8 cellular contexts compared by ENCODE assay signal in the genomic region with DNA sequence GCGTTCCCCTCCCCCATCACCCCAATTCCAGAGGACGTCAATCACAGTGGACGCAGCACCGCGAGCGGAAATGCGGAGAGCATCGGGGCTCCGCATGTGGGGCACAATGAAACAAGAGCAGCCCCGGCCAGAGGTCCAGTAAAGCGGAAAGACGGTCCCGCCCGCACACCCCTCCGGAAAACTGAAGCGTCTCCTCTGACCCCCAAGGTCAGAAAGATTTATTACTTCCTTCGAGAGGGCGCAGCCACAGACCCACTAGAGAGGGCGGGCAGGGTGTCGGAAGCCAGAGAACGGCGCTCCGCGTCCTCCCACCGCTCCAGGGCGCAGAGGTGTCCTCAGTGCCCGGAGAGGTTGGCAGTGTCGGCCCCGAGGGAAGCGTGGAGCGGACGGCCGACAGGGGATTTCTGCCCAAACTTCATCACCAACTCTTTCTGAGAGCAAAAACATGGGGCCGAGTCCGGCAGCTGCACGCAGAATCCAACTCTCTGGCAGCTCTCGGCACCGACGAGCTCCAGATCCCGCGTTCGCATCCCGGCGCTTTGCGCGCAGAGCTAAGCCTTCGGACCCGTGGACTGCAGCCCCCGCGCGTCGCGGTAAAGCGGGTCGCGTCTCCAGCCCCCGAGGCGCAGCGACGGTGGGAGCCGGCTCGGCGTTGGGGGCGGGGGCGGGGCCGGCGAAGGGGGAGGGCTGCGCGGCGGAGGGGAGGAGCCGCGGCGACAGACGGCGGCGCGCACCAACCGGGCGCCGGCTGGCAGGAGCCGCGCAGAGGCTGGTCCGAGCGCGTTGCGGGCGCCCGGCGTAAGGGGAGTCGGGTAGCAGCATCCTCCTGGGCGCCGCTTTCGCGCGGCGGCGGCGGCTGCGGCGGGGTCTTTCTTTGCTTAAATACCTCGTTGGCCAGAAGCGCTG. TPM values are rescaled to one million over a fixed set of nuclear protein-coding genes. Genes with fewer than 3 reads are reported as not detected.
DNase-seq lines count a peak whose midpoint lies in the region; ATAC-seq and TF ChIP-seq lines count a peak whose summit lies in the region.

A gene with protein sequence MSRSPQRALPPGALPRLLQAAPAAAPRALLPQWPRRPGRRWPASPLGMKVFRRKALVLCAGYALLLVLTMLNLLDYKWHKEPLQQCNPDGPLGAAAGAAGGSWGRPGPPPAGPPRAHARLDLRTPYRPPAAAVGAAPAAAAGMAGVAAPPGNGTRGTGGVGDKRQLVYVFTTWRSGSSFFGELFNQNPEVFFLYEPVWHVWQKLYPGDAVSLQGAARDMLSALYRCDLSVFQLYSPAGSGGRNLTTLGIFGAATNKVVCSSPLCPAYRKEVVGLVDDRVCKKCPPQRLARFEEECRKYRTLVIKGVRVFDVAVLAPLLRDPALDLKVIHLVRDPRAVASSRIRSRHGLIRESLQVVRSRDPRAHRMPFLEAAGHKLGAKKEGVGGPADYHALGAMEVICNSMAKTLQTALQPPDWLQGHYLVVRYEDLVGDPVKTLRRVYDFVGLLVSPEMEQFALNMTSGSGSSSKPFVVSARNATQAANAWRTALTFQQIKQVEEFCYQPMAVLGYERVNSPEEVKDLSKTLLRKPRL (plus strand): TSS at position 763 of the 906 bp plus-strand sequence. CDS start 1,046 bp downstream, outside the sequence.

- 1% methylated on average over 84 to 87 of the region's 102 CpGs for WGBS in mesodermal cell (ENCODE audit: insufficient coverage in 2 of 2), 2 experiments

- H3K9me3 Mint-ChIP-seq in endothelial cell (ENCODE audit: unreplicated experiment) = no peaks in the 10 kb centered on the region

- peaks cover 7% of the 10 kb centered on the region for H3K27me3 Mint-ChIP-seq in endothelial cell (ENCODE audit: unreplicated experiment)

- no peaks in the 10 kb centered on the region for H3K4me1 ChIP-seq in mesodermal cell (ENCODE audit: control insufficient read depth, insufficient read depth, low read length, poor library complexity, severe bottlenecking)

- peak within 1 kb of the TSS; percentile 65 for H3K4me3 ChIP-seq in mesodermal cell (ENCODE audit: extremely low read depth, insufficient read depth, low read length, poor library complexity, severe bottlenecking)

- peaks cover 8% of the 10 kb centered on the region for H3K4me1 Mint-ChIP-seq in endothelial cell (ENCODE audit: unreplicated experiment)

- peak within 1 kb of the TSS; percentile 88 for H3K27ac Mint-ChIP-seq in endothelial cell (ENCODE audit: unreplicated experiment)

- H3K27ac ChIP-seq in mesodermal cell (ENCODE audit: low read depth, low read length, severe bottlenecking) = peak within 1 kb of the TSS; percentile 47

- no peaks in the 10 kb centered on the region for H3K36me3 ChIP-seq in mesodermal cell (ENCODE audit: control insufficient read depth, insufficient read depth, low read length)

- no peaks in the 10 kb centered on the region for H3K9me3 ChIP-seq in mesodermal cell (ENCODE audit: control insufficient read depth, low read length)

- H3K4me3 Mint-ChIP-seq in endothelial cell (ENCODE audit: unreplicated experiment) = peak within 1 kb of the TSS; percentile 96

- H3K36me3 Mint-ChIP-seq in endothelial cell (ENCODE audit: low read depth, unreplicated experiment) = peaks cover 4% of the 10 kb centered on the region

- TF ChIP-seq CTCF in endothelial cell (IDR thresholded peaks at IDR 0.05; ENCODE audit: unreplicated experiment) = no peak

- ATAC-seq in GM18907 (IDR thresholded peaks at IDR 0.05; ENCODE audit: unreplicated experiment) (peak; percentile 85), HG03108 (IDR thresholded peaks at IDR 0.05; ENCODE audit: unreplicated experiment) (peak; percentile 63)

- DNase-seq in AG20443 (ENCODE audit: low spot score) = peak; percentile 99
- DNase-seq in NCI-H460 (ENCODE audit: extremely low read depth, low read depth) = peak; percentile 50
- DNase-seq in activated CD8-positive, alpha-beta memory T cell treated with anti-CD3 and anti-CD28 coated beads for 4 hours (ENCODE audit: low read depth in 2 of 2) = peak; percentile 29 to 44
- DNase-seq in endothelial cell (ENCODE audit: low spot score) = peak; percentile 79
- DNase-seq in stimulated activated CD8-positive, alpha-beta memory T cell treated with anti-CD3 and anti-CD28 coated beads, Interleukin-15, amount 100 ng/mL, for 4 hours (ENCODE audit: low read depth in 2 of 2) = peak; percentile 32 to 58

RNA-seq across cellular contexts. Expression of the gene that starts here (rescaled TPM):
- total RNA-seq in NCI-H460 (2014; rRNA removed; shearing (Covaris generic)) = 0.40 and 0.49 TPM in 2 replicates
- 0.93 TPM in 1 of 2 replicates, not detected in the other for polyA plus RNA-seq in NCI-H460 (2014; cell fraction: nucleus; rRNA removed)
- 12.9 TPM for total RNA-seq in endothelial cell (ENCODE audit: unreplicated experiment)
- polyA plus RNA-seq in mesodermal cell (2013, experiment 1 of 2) = 6.6 TPM
- 5.1 TPM for polyA plus RNA-seq in mesodermal cell (2013, experiment 2 of 2)

Comparison
In these comparisons a context has a peak if more than half of its experiments do, and no peak if none do; other contexts are left out.
1. Peak in every context shown above with its lines: DNase-seq, ATAC-seq, H3K4me3 ChIP-seq and H3K27ac ChIP-seq.
2. Peak in DNase-seq in NCI-H460; RNA of the gene not detected or under 1 TPM.
3. DNase-seq: peak in every context shown above with its lines; median percentile 99 in AG20443; 79 in endothelial cell; 50 in NCI-H460; 45 in stimulated activated CD8-positive, alpha-beta memory T cell treated with anti-CD3 and anti-CD28 coated beads, Interleukin-15, amount 100 ng/mL, for 4 hours; 36 in activated CD8-positive, alpha-beta memory T cell treated with anti-CD3 and anti-CD28 coated beads for 4 hours.